Comparison of ENCODE assay signal across 9 cellular contexts in the genomic region with DNA sequence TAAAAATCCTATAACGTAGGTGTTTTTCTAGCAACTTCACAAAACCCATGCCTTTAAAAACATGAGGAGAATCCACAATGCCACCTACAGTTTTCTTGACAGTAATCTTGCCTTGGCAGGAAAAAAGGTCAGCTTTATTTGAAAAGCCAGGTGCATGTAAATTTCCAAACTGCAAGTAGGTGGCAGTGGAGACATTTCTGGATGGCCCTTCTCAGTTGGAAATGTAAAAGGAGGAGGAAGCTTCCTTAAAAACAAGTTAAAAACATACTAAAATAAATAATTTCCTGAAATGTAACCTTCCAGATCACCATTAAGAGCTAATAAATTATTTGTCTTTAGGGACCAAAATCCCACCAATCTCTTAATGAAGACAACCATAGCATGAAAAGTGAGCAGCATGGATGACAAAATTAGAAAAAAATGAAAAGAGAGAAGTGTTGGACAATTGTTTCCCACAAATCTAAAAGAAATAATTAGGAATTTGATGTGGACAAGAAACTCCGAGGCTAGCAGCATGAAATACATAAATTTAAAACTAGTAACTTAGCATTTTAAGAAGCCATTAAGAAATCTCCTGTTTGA.
DNase-seq lines count a peak whose midpoint lies in the region; ATAC-seq, FAIRE-seq and TF ChIP-seq lines count a peak whose summit lies in the region.
"Had no signal": no experiment of that assay in that cellular context is flagged by ENCODE, and none has a peak within 500 bp of the region (broad histone marks: within the 10 kb centered on the region; RNA-seq: fewer than 3 reads in every experiment).

No MANE protein-coding gene starts in this region.

- H3K4me1 ChIP-seq in SK-N-SH (ENCODE audit: control insufficient read depth in 1 of 2, insufficient read depth in 2 of 2, low read depth in 1 of 2, low read length in 1 of 2), result no peaks in the 10 kb centered on the region
- peaks cover 0 to under 1% (median under 1%) of the 10 kb centered on the region in 3 donors for H3K4me1 ChIP-seq in pancreas

- WGBS in SK-N-SH (ENCODE audit: low lambda C conversion rate), result 0% methylated on average over 2 of the region's 2 CpGs
- WGBS in pancreas, 2 donors, result 15% methylated on average over 2 of the region's 2 CpGs

- no peaks in the 10 kb centered on the region for H3K4me1 Mint-ChIP-seq in stimulated activated memory B cell treated with anti-CD40 and anti-IgM and Interleukin-4, amounts not matched to agents 10 μg/mL and 1 μg/mL and 100 μg/mL, for 72 hours
- peaks cover 10% of the 10 kb centered on the region for H3K4me1 Mint-ChIP-seq in activated naive CD8-positive, alpha-beta T cell treated with anti-CD3 and anti-CD28 coated beads for 36 hours

- no peak overlapping the region; a peak in 1 of 4 replicates for H3K4me3 ChIP-seq in SK-N-SH (ENCODE audit: low read depth in 2 of 2, low read length in 1 of 2)
- H3K4me3 ChIP-seq in cardiac fibroblast (replicated peaks in 1 of 2; ENCODE audit: low read depth in 2 of 2, low read length in 2 of 2), result no peak overlapping the region
- H3K4me3 ChIP-seq in pancreas, result no peak overlapping the region

- H3K27me3 ChIP-seq in SK-N-SH (ENCODE audit: insufficient read depth), result peaks cover 66% of the 10 kb centered on the region
- H3K27me3 ChIP-seq in pancreas, result no peaks in the 10 kb centered on the region

- peak; percentile 66 for FAIRE-seq in pancreas (lab: Jason Lieb, UNC)

- H2AFZ ChIP-seq in SK-N-SH (ENCODE audit: low read depth), result no peak overlapping the region

- peaks cover 14% of the 10 kb centered on the region for H3K27me3 Mint-ChIP-seq in stimulated activated memory B cell treated with anti-CD40 and anti-IgM and Interleukin-4, amounts not matched to agents 10 μg/mL and 1 μg/mL and 100 μg/mL, for 72 hours
- H3K27me3 Mint-ChIP-seq in activated naive CD8-positive, alpha-beta T cell treated with anti-CD3 and anti-CD28 coated beads for 36 hours, result no peaks in the 10 kb centered on the region
- H3K27me3 Mint-ChIP-seq: activated naive CD4-positive, alpha-beta T cell treated with anti-CD3 and anti-CD28 coated beads, Interleukin-2, amount 50 U/mL, for 24 hours had no signal

- no peaks in the 10 kb centered on the region for H3K9me3 Mint-ChIP-seq in stimulated activated memory B cell treated with anti-CD40 and anti-IgM and Interleukin-4, amounts not matched to agents 10 μg/mL and 1 μg/mL and 100 μg/mL, for 72 hours
- H3K9me3 Mint-ChIP-seq in activated naive CD8-positive, alpha-beta T cell treated with anti-CD3 and anti-CD28 coated beads for 36 hours, result no peaks in the 10 kb centered on the region
- H3K9me3 Mint-ChIP-seq: activated naive CD4-positive, alpha-beta T cell treated with anti-CD3 and anti-CD28 coated beads, Interleukin-2, amount 50 U/mL, for 24 hours had no signal

- H3K36me3 Mint-ChIP-seq in stimulated activated memory B cell treated with anti-CD40 and anti-IgM and Interleukin-4, amounts not matched to agents 10 μg/mL and 1 μg/mL and 100 μg/mL, for 72 hours, result no peaks in the 10 kb centered on the region
- H3K36me3 Mint-ChIP-seq in activated naive CD8-positive, alpha-beta T cell treated with anti-CD3 and anti-CD28 coated beads for 36 hours, result peaks cover 9% of the 10 kb centered on the region

- H3K36me3 ChIP-seq in SK-N-SH (replicated peaks in 1 of 2; ENCODE audit: control insufficient read depth in 1 of 2, insufficient read depth in 2 of 2, low read length in 1 of 2), result no peaks in the 10 kb centered on the region
- no peaks in the 10 kb centered on the region for H3K36me3 ChIP-seq in pancreas

- TF ChIP-seq EP300 in SK-N-SH (IDR thresholded peaks at IDR 0.05; ENCODE audit: borderline replicate concordance in 1 of 2, low read depth in 1 of 2, low read length in 1 of 2), result no peak

- H3K9me2 ChIP-seq in SK-N-SH, result no peaks in the 10 kb centered on the region

- H3K27ac ChIP-seq in SK-N-SH (ENCODE audit: low read depth in 2 of 2, low read length in 1 of 2) (no peak overlapping the region), pancreas (no peak overlapping the region)

- DNase-seq in SK-N-SH (no peak), NCI-H2227 (lab: John Stamatoyannopoulos, UW; ENCODE audit: unreplicated experiment) (peak; percentile 45), cardiac fibroblast (ENCODE audit: low read depth in 2 of 2) (peak; percentile 51 to 57), pancreas (peak in 1 of 6 donors; percentile 22)
- no peak for DNase-seq in activated naive CD8-positive, alpha-beta T cell treated with anti-CD3 and anti-CD28 coated beads for 36 hours

- POLR2A ChIA-PET in SK-N-SH (lab: Yijun Ruan, JAX), result no interaction called here

- H3K9ac ChIP-seq in SK-N-SH, result no peak overlapping the region

- CTCF ChIA-PET in SK-N-SH (lab: Yijun Ruan, JAX), result interaction anchor here (0.6 to 5.7 kb wide), 23 partner anchors 10 to 619 kb away, joined by 3 to 35 read pairs (median 4); a partner anchor contains a TSS

- no peak overlapping the region for H3K27ac Mint-ChIP-seq in stimulated activated memory B cell treated with anti-CD40 and anti-IgM and Interleukin-4, amounts not matched to agents 10 μg/mL and 1 μg/mL and 100 μg/mL, for 72 hours
- H3K27ac Mint-ChIP-seq in activated naive CD8-positive, alpha-beta T cell treated with anti-CD3 and anti-CD28 coated beads for 36 hours, result no peak overlapping the region
- H3K27ac Mint-ChIP-seq: activated naive CD4-positive, alpha-beta T cell treated with anti-CD3 and anti-CD28 coated beads, Interleukin-2, amount 50 U/mL, for 24 hours had no signal

- TF ChIP-seq CTCF in SK-N-SH (IDR thresholded peaks at IDR 0.05) (peak; percentile 56), cardiac fibroblast (IDR thresholded peaks at IDR 0.05; ENCODE audit: low read depth, low read length) (peak; percentile 54), pancreas (IDR thresholded peaks at IDR 0.05) (peak in 3 of 4 donors; percentile 28 to 42 (median 42))

- H3F3A ChIP-seq in SK-N-SH (replicated peaks; ENCODE audit: insufficient read depth), result no peaks in the 10 kb centered on the region

- H3K4me3 Mint-ChIP-seq in stimulated activated memory B cell treated with anti-CD40 and anti-IgM and Interleukin-4, amounts not matched to agents 10 μg/mL and 1 μg/mL and 100 μg/mL, for 72 hours, result no peak overlapping the region
- H3K4me3 Mint-ChIP-seq in activated naive CD8-positive, alpha-beta T cell treated with anti-CD3 and anti-CD28 coated beads for 36 hours, result no peak overlapping the region
- H3K4me3 Mint-ChIP-seq: activated naive CD4-positive, alpha-beta T cell treated with anti-CD3 and anti-CD28 coated beads, Interleukin-2, amount 50 U/mL, for 24 hours had no signal

- intact Hi-C loops in pancreas (cut with DNase I), result no loop called here

- no peak for ATAC-seq in SK-N-SH treated with all-trans-retinoic acid at 6 μM for 48 hours
- peak; percentile 46 to 88 (median 83) for ATAC-seq in pancreas
- ATAC-seq in stimulated activated memory B cell treated with anti-CD40 and anti-IgM and Interleukin-4, amounts not matched to agents 10 μg/mL and 1 μg/mL and 100 μg/mL, for 72 hours, result no peak
- ATAC-seq in GM18909 (IDR thresholded peaks at IDR 0.05; ENCODE audit: poor library complexity, unreplicated experiment), result no peak

- no peak overlapping the region for H3K4me2 ChIP-seq in SK-N-SH

- no peaks in the 10 kb centered on the region for H4K20me1 ChIP-seq in SK-N-SH (ENCODE audit: insufficient read depth)

- TF ChIP-seq RAD21 in SK-N-SH (IDR thresholded peaks at IDR 0.05; ENCODE audit: low read length), result peak; percentile 37

- H3K9me3 ChIP-seq in SK-N-SH (no peaks in the 10 kb centered on the region), pancreas (no peaks in the 10 kb centered on the region)

- H3K79me2 ChIP-seq in SK-N-SH (ENCODE audit: insufficient read depth), result no peaks in the 10 kb centered on the region

TF ChIP-seq in SK-N-SH, 30 proteins besides CTCF, POLR2A, EP300 and RAD21:
- TF ChIP-seq SMC3 (IDR thresholded peaks at IDR 0.05; ENCODE audit: low read depth, low read length) (0 out of 2 replicates have a peak, but pooled peaks have one; percentile 10), EZH2phosphoT487 (IDR thresholded peaks at IDR 0.05; ENCODE audit: borderline replicate concordance, low read depth) (no peak)

TF ChIP-seq in SK-N-SH treated with all-trans-retinoic acid at 6 μM for 48 hours, 23 proteins besides CTCF, POLR2A, EP300 and RAD21 (continues in another document):
- no peak for TF ChIP-seq PPARA (CRISPR knock-in tag; IDR thresholded peaks at IDR 0.05; ENCODE audit: borderline replicate concordance)
- no peak for TF ChIP-seq GLIS3 (CRISPR knock-in tag; IDR thresholded peaks at IDR 0.05)
- TF ChIP-seq TCF4 (CRISPR knock-in tag; IDR thresholded peaks at IDR 0.05; ENCODE audit: borderline replicate concordance), result no peak
- no peak for TF ChIP-seq TOX (CRISPR knock-in tag; IDR thresholded peaks at IDR 0.05; ENCODE audit: borderline replicate concordance)
- TF ChIP-seq ZNF8 (CRISPR knock-in tag; IDR thresholded peaks at IDR 0.05), result no peak
- TF ChIP-seq ZFP3 (CRISPR knock-in tag; IDR thresholded peaks at IDR 0.05), result no peak
- TF ChIP-seq, protein P1, sequence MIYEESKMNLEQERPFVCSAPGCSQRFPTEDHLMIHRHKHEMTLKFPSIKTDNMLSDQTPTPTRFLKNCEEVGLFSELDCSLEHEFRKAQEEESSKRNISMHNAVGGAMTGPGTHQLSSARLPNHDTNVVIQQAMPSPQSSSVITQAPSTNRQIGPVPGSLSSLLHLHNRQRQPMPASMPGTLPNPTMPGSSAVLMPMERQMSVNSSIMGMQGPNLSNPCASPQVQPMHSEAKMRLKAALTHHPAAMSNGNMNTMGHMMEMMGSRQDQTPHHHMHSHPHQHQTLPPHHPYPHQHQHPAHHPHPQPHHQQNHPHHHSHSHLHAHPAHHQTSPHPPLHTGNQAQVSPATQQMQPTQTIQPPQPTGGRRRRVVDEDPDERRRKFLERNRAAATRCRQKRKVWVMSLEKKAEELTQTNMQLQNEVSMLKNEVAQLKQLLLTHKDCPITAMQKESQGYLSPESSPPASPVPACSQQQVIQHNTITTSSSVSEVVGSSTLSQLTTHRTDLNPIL (CRISPR knock-in tag; IDR thresholded peaks at IDR 0.05; ENCODE audit: low read depth), result no peak
- TF ChIP-seq BACH2 (CRISPR knock-in tag; IDR thresholded peaks at IDR 0.05; ENCODE audit: borderline replicate concordance), result no peak
- TF ChIP-seq OSR1 (CRISPR knock-in tag; IDR thresholded peaks at IDR 0.05), result no peak
- no peak for TF ChIP-seq ESRRG (CRISPR knock-in tag; IDR thresholded peaks at IDR 0.05)
- no peak for TF ChIP-seq CSDC2 (CRISPR knock-in tag; IDR thresholded peaks at IDR 0.05)
- TF ChIP-seq, protein P2, sequence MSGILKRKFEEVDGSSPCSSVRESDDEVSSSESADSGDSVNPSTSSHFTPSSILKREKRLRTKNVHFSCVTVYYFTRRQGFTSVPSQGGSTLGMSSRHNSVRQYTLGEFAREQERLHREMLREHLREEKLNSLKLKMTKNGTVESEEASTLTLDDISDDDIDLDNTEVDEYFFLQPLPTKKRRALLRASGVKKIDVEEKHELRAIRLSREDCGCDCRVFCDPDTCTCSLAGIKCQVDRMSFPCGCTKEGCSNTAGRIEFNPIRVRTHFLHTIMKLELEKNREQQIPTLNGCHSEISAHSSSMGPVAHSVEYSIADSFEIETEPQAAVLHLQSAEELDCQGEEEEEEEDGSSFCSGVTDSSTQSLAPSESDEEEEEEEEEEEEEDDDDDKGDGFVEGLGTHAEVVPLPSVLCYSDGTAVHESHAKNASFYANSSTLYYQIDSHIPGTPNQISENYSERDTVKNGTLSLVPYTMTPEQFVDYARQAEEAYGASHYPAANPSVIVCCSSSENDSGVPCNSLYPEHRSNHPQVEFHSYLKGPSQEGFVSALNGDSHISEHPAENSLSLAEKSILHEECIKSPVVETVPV (CRISPR knock-in tag; IDR thresholded peaks at IDR 0.05), result no peak

Comparison
In these comparisons a context has a peak if more than half of its experiments do, and no peak if none do; other contexts are left out.
1. DNase-seq: peak in NCI-H2227 (single experiment) and cardiac fibroblast (2 of 2); none in SK-N-SH (single experiment) and activated naive CD8-positive, alpha-beta T cell treated with anti-CD3 and anti-CD28 coated beads for 36 hours (single experiment).
2. ATAC-seq: peak in pancreas (4 of 4); none in SK-N-SH treated with all-trans-retinoic acid at 6 μM for 48 hours (single experiment), stimulated activated memory B cell treated with anti-CD40 and anti-IgM and Interleukin-4, amounts not matched to agents 10 μg/mL and 1 μg/mL and 100 μg/mL, for 72 hours (single experiment) and GM18909 (single experiment).
3. Peak in every context shown above with its lines, with median percentiles within 50 percentile points of each other: CTCF ChIP-seq.